In genomic region chrX:12949927-12950656, GRCh38 we compare ENCODE assay signal across 8 cellular contexts. TPM values are rescaled to one million over a fixed set of nuclear protein-coding genes. Genes with fewer than 3 reads are reported as not detected.
DNase-seq lines count a peak whose midpoint lies in the region; ATAC-seq lines count a peak whose summit lies in the region.

No MANE protein-coding gene starts in this region.

- H3K27ac Mint-ChIP-seq in activated naive CD8-positive, alpha-beta T cell treated with anti-CD3 and anti-CD28 coated beads for 36 hours = peak overlapping the region; percentile 99

- no peaks in the 10 kb centered on the region for H3K9me3 ChIP-seq in SK-N-MC (ENCODE audit: low read depth, low read length)

- intact Hi-C loops in cardiac septum (cut with DNase I) (loop anchor here (5.0 to 10.0 kb wide), 3 partner anchors 537 to 1082 kb away; no protein-coding TSS in a partner anchor), sciatic nerve (cut with DNase I) (loop anchor here (10.0 kb wide), 1 partner anchor 545 kb away; no protein-coding TSS in a partner anchor)

- H3K4me3 ChIP-seq in SK-N-MC = peak overlapping the region; percentile 37

- H3K27ac ChIP-seq in SK-N-MC = peak overlapping the region; percentile 86

- no peak overlapping the region for H3K9ac ChIP-seq in SK-N-MC (ENCODE audit: insufficient read length)

- H3K36me3 ChIP-seq in SK-N-MC (ENCODE audit: insufficient read depth, low read length) = no peaks in the 10 kb centered on the region

- no peaks in the 10 kb centered on the region for H3K9me3 Mint-ChIP-seq in activated naive CD8-positive, alpha-beta T cell treated with anti-CD3 and anti-CD28 coated beads for 36 hours

- no peaks in the 10 kb centered on the region for H3K27me3 Mint-ChIP-seq in activated naive CD8-positive, alpha-beta T cell treated with anti-CD3 and anti-CD28 coated beads for 36 hours

- peaks cover 13% of the 10 kb centered on the region for H3K36me3 Mint-ChIP-seq in activated naive CD8-positive, alpha-beta T cell treated with anti-CD3 and anti-CD28 coated beads for 36 hours

- H3K4me1 Mint-ChIP-seq in activated naive CD8-positive, alpha-beta T cell treated with anti-CD3 and anti-CD28 coated beads for 36 hours = peaks cover 76% of the 10 kb centered on the region

- H3K4me3 Mint-ChIP-seq in activated naive CD8-positive, alpha-beta T cell treated with anti-CD3 and anti-CD28 coated beads for 36 hours = peak overlapping the region; percentile 88

- ATAC-seq in GM18867 (IDR thresholded peaks at IDR 0.05; ENCODE audit: unreplicated experiment) = peak; percentile 72
- ATAC-seq in HG03108 (IDR thresholded peaks at IDR 0.05; ENCODE audit: unreplicated experiment) = peak; percentile 55
- peak; percentile 96 for ATAC-seq in sciatic nerve

- DNase-seq in SK-N-MC (ENCODE audit: low read depth, low spot score) (peak; percentile 39), cardiac septum (ENCODE audit: low spot score) (peak; percentile 94), sciatic nerve (ENCODE audit: low spot score) (peak; percentile 88), OCI-M2 (lab: John Stamatoyannopoulos, UW; ENCODE audit: unreplicated experiment) (no peak), NCI-H2029 treated with DMSO at 0.1 percent for 48 hours (lab: John Stamatoyannopoulos, UW) (no peak)
- peak; percentile 78 for DNase-seq in activated naive CD8-positive, alpha-beta T cell treated with anti-CD3 and anti-CD28 coated beads for 36 hours

RNA-seq across cellular contexts. Expression of gene TMSB4X, which starts 24.8 kb away (rescaled TPM):
- total RNA-seq in activated naive CD8-positive, alpha-beta T cell treated with anti-CD3 and anti-CD28 coated beads for 36 hours = 1,000 to 10,000 TPM; 3,478 to 3,646 TPM
- 921 TPM for total RNA-seq in cardiac septum
- 3,078 TPM for total RNA-seq in sciatic nerve

RNA-seq across cellular contexts. Expression of gene TLR8, which starts 43.7 kb away (rescaled TPM):
- not detected for total RNA-seq in activated naive CD8-positive, alpha-beta T cell treated with anti-CD3 and anti-CD28 coated beads for 36 hours
- 0.65 TPM for total RNA-seq in cardiac septum
- 2.8 TPM for total RNA-seq in sciatic nerve

Comparison
In these comparisons a context has a peak if more than half of its experiments do, and no peak if none do; other contexts are left out.
1. DNase-seq: peak in SK-N-MC (single experiment), activated naive CD8-positive, alpha-beta T cell treated with anti-CD3 and anti-CD28 coated beads for 36 hours (single experiment), cardiac septum (single experiment) and sciatic nerve (single experiment); none in OCI-M2 (single experiment) and NCI-H2029 treated with DMSO at 0.1 percent for 48 hours (single experiment).
2. Peak in every context shown above with its lines, with median percentiles within 50 percentile points of each other: ATAC-seq.